In genomic region chr4:155602351-155603140, GRCh38 we compare ENCODE assay signal across 27 cellular contexts.
DNase-seq lines count a peak whose midpoint lies in the region; ATAC-seq, FAIRE-seq and TF ChIP-seq lines count a peak whose summit lies in the region.
"Had no signal": no experiment of that assay in that cellular context is flagged by ENCODE, and none has a peak within 500 bp of the region (broad histone marks: within the 10 kb centered on the region; RNA-seq: fewer than 3 reads in every experiment).

No MANE protein-coding gene starts in this region.

- H2AFZ ChIP-seq in GM12878 (ENCODE audit: control insufficient read depth, low read depth, low read length) (no peak overlapping the region), keratinocyte (ENCODE audit: control insufficient read depth, low read length) (peak overlapping the region; percentile 8)

- H3K27ac Mint-ChIP-seq in type B pancreatic cell = peak overlapping the region; percentile 5
- H3K27ac Mint-ChIP-seq: activated CD4-positive, alpha-beta T cell treated with anti-CD3 and anti-CD28 coated beads, Interleukin-2, amount 10 ng/mL, durations not matched to agents 24 days and 14 days; activated naive CD8-positive, alpha-beta T cell treated with anti-CD3 and anti-CD28 coated beads, Interleukin-2, amount 10 ng/mL, durations not matched to agents 7 days and 5 days; dendritic cell treated with granulocyte-macrophage colony-stimulating factor and Interleukin-4, amounts not matched to agents 40 ng/mL and 50 ng/mL, for 4 days; naive thymus-derived CD8-positive, alpha-beta T cell; stimulated activated naive CD8-positive, alpha-beta T cell treated with anti-CD3 and anti-CD28 coated beads, Interleukin-15, amount 100 ng/mL, for 72 hours had no signal

- H3K4me1 ChIP-seq in GM12878 (ENCODE audit: control insufficient read depth, insufficient read depth, low read length) (no peaks in the 10 kb centered on the region), keratinocyte (ENCODE audit: control insufficient read depth, extremely low read depth, insufficient read depth, low read length) (peaks cover 18% of the 10 kb centered on the region)
- H3K4me1 ChIP-seq: upper lobe of right lung had no signal

- H3K9me3 Mint-ChIP-seq in type B pancreatic cell = peaks cover 4% of the 10 kb centered on the region
- H3K9me3 Mint-ChIP-seq: activated CD4-positive, alpha-beta T cell treated with anti-CD3 and anti-CD28 coated beads, Interleukin-2, amount 10 ng/mL, durations not matched to agents 24 days and 14 days; activated naive CD8-positive, alpha-beta T cell treated with anti-CD3 and anti-CD28 coated beads, Interleukin-2, amount 10 ng/mL, durations not matched to agents 7 days and 5 days; dendritic cell treated with granulocyte-macrophage colony-stimulating factor and Interleukin-4, amounts not matched to agents 40 ng/mL and 50 ng/mL, for 4 days; naive thymus-derived CD8-positive, alpha-beta T cell; stimulated activated naive CD8-positive, alpha-beta T cell treated with anti-CD3 and anti-CD28 coated beads, Interleukin-15, amount 100 ng/mL, for 72 hours had no signal

- no peak for TF ChIP-seq EP300 in GM12878 (IDR thresholded peaks at IDR 0.05; ENCODE audit: borderline replicate concordance in 1 of 2, control insufficient read depth in 1 of 2, low read depth in 2 of 2, low read length in 2 of 2)

- H3K36me3 ChIP-seq in GM12878 (ENCODE audit: control insufficient read depth in 2 of 2, insufficient read depth in 2 of 2, low read length in 1 of 2) (no peaks in the 10 kb centered on the region), keratinocyte (ENCODE audit: control insufficient read depth in 2 of 2, extremely low read depth in 1 of 2, insufficient read depth in 2 of 2, low read length in 2 of 2) (no peaks in the 10 kb centered on the region)
- H3K36me3 ChIP-seq: BE2C, brain microvascular endothelial cell, upper lobe of right lung had no signal

- no peak for FAIRE-seq in GM12878 (lab: Jason Lieb, UNC)
- FAIRE-seq in keratinocyte (lab: Jason Lieb, UNC) = no peak
- FAIRE-seq: frontal cortex, GM18507, HepG2, kidney, TTC549 had no signal

- POLR2A ChIA-PET in GM12878 (lab: Charles Lee) = no interaction called here

- H3K4me3 Mint-ChIP-seq in type B pancreatic cell = peak overlapping the region; percentile 34
- H3K4me3 Mint-ChIP-seq: activated CD4-positive, alpha-beta T cell treated with anti-CD3 and anti-CD28 coated beads, Interleukin-2, amount 10 ng/mL, durations not matched to agents 24 days and 14 days; activated naive CD8-positive, alpha-beta T cell treated with anti-CD3 and anti-CD28 coated beads, Interleukin-2, amount 10 ng/mL, durations not matched to agents 7 days and 5 days; dendritic cell treated with granulocyte-macrophage colony-stimulating factor and Interleukin-4, amounts not matched to agents 40 ng/mL and 50 ng/mL, for 4 days; naive thymus-derived CD8-positive, alpha-beta T cell; stimulated activated naive CD8-positive, alpha-beta T cell treated with anti-CD3 and anti-CD28 coated beads, Interleukin-15, amount 100 ng/mL, for 72 hours had no signal

- peak in 2 of 3 experiments; percentile 11 to 50 for DNase-seq in NCI-H1417 (lab: John Stamatoyannopoulos, UW)
- DNase-seq in NCI-H1417 treated with DMSO at 0.1 percent for 48 hours (lab: John Stamatoyannopoulos, UW) = no peak
- DNase-seq in GM12878 (ENCODE audit: low read depth, low spot score) = no peak
- no peak for DNase-seq in keratinocyte (ENCODE audit: low read depth, low spot score)
- no peak for DNase-seq in type B pancreatic cell (ENCODE audit: extremely low spot score, unreplicated experiment)
- no peak for DNase-seq in activated CD4-positive, CD25-positive, alpha-beta regulatory T cell treated with anti-CD3 and anti-CD28 coated beads, Interleukin-2, amount 50 U/mL, for 72 hours
- no peak for DNase-seq in KBM-7
- no peak for DNase-seq in activated CD4-positive, CD25-positive, alpha-beta regulatory T cell (lab: John Stamatoyannopoulos, UW)
- DNase-seq: activated CD4-positive, alpha-beta T cell treated with anti-CD3 and anti-CD28 coated beads, Interleukin-2, amount 10 ng/mL, durations not matched to agents 24 days and 14 days; activated naive CD8-positive, alpha-beta T cell treated with anti-CD3 and anti-CD28 coated beads, Interleukin-2, amount 10 ng/mL, durations not matched to agents 7 days and 5 days; BE2C; brain microvascular endothelial cell; hypothalamus; kidney; naive thymus-derived CD8-positive, alpha-beta T cell; NCI-H1694; NCI-H69; stimulated activated CD4-positive, alpha-beta T cell treated with anti-CD3 and anti-CD28 coated beads, Interleukin-2, amount 100 ng/mL, for 48 hours; stimulated activated naive CD8-positive, alpha-beta T cell treated with anti-CD3 and anti-CD28 coated beads, Interleukin-15, amount 100 ng/mL, for 72 hours; upper lobe of right lung had no signal

- no peak overlapping the region for H3K4me3 ChIP-seq in GM12878
- no peak overlapping the region for H3K4me3 ChIP-seq in keratinocyte (ENCODE audit: control insufficient read depth in 2 of 3, extremely low read depth in 1 of 3, insufficient read depth in 2 of 3, low read depth in 1 of 3, low read length in 3 of 3)
- H3K4me3 ChIP-seq: skin epidermis, upper lobe of right lung had no signal

- no TSS peak for BruUV-seq in GM12878 (replicated peaks; lab: Mats Ljungman, UMichigan)

- H3K36me3 Mint-ChIP-seq in type B pancreatic cell = no peaks in the 10 kb centered on the region
- H3K36me3 Mint-ChIP-seq: activated naive CD8-positive, alpha-beta T cell treated with anti-CD3 and anti-CD28 coated beads, Interleukin-2, amount 10 ng/mL, durations not matched to agents 7 days and 5 days; naive thymus-derived CD8-positive, alpha-beta T cell had no signal

- no peaks in the 10 kb centered on the region for H3K9me1 ChIP-seq in keratinocyte (ENCODE audit: control insufficient read depth, extremely low read depth, insufficient read depth, low read length)

- WGBS in GM12878 (ENCODE audit: insufficient coverage, insufficient replicate concordance, low lambda C conversion rate, missing lambda C conversion rate) = 24% methylated on average over 3 of the region's 3 CpGs

- H3K27ac ChIP-seq in GM12878 (ENCODE audit: control insufficient read depth, insufficient read depth) (no peak overlapping the region), keratinocyte (ENCODE audit: control insufficient read depth, insufficient read depth, low read length) (no peak overlapping the region)
- H3K27ac ChIP-seq: 22Rv1, brain microvascular endothelial cell, upper lobe of right lung had no signal

- intact Hi-C loops in GM12878 (cut with micrococcal nuclease; ENCODE audit: unreplicated experiment) = no loop called here

- H3K4me1 Mint-ChIP-seq in type B pancreatic cell (ENCODE audit: unreplicated experiment) = peaks cover 11% of the 10 kb centered on the region
- H3K4me1 Mint-ChIP-seq: naive thymus-derived CD8-positive, alpha-beta T cell; stimulated activated naive CD8-positive, alpha-beta T cell treated with anti-CD3 and anti-CD28 coated beads, Interleukin-15, amount 100 ng/mL, for 72 hours had no signal

- H3K27me3 ChIP-seq in GM12878 (replicated peaks in 1 of 2; ENCODE audit: control insufficient read depth in 2 of 2, insufficient read depth in 2 of 2, low read length in 1 of 2) = no peaks in the 10 kb centered on the region
- no peaks in the 10 kb centered on the region for H3K27me3 ChIP-seq in keratinocyte (ENCODE audit: control insufficient read depth, extremely low read depth, insufficient read depth, low read length)
- H3K27me3 ChIP-seq: BE2C, brain microvascular endothelial cell, upper lobe of right lung had no signal

- H3K79me2 ChIP-seq in GM12878 (ENCODE audit: control insufficient read depth, insufficient read depth, low read length) = no peaks in the 10 kb centered on the region
- H3K79me2 ChIP-seq in keratinocyte (ENCODE audit: control insufficient read depth, insufficient read depth, low read length) = no peaks in the 10 kb centered on the region

- ATAC-seq in GM12878 = peak; percentile 14; the same call in 1 of the 3 replicates
- ATAC-seq: naive thymus-derived CD8-positive, alpha-beta T cell; stimulated activated naive CD8-positive, alpha-beta T cell treated with anti-CD3 and anti-CD28 coated beads, Interleukin-15, amount 100 ng/mL, for 72 hours; upper lobe of right lung had no signal

- no peak for TF ChIP-seq POLR2A in GM12878 (IDR thresholded peaks at IDR 0.05; ENCODE audit: low read depth, low read length)

- CTCF ChIA-PET in GM12878 (lab: Yijun Ruan, JAX) = interaction anchor here (0.6 to 1.4 kb wide), 4 partner anchors 8 to 100 kb away, joined by 3 read pairs; no protein-coding TSS in a partner anchor

- RAD21 ChIA-PET in GM12878 (lab: Charles Lee; ENCODE audit: unreplicated experiment) = interaction anchor here (0.8 to 1.5 kb wide), 3 partner anchors 18 to 65 kb away, joined by 3 to 4 read pairs (median 3); no protein-coding TSS in a partner anchor

- H3K27me3 Mint-ChIP-seq in type B pancreatic cell = no peaks in the 10 kb centered on the region
- H3K27me3 Mint-ChIP-seq: dendritic cell treated with granulocyte-macrophage colony-stimulating factor and Interleukin-4, amounts not matched to agents 40 ng/mL and 50 ng/mL, for 4 days had no signal

- TF ChIP-seq CTCF in GM12878 (IDR thresholded peaks at IDR 0.05 in 2 of 3, conservative IDR thresholded peaks at IDR 0.05 in 1 of 3; ENCODE audit: control insufficient read depth in 2 of 3, extremely low read depth in 1 of 3, insufficient read depth in 1 of 3, low read depth in 3 of 3, low read length in 3 of 3) = no peak
- no peak for TF ChIP-seq CTCF in keratinocyte (optimal IDR thresholded peaks at IDR 0.05 in 1 of 3, IDR thresholded peaks at IDR 0.05 in 1 of 3, conservative IDR thresholded peaks at IDR 0.05 in 1 of 3; ENCODE audit: extremely low read depth in 1 of 3, insufficient read depth in 2 of 3, low read length in 3 of 3)
- no peak for TF ChIP-seq CTCF in type B pancreatic cell (conservative IDR thresholded peaks at IDR 0.05)

- in situ Hi-C loops in GM12878 (cut with MboI) = no loop called here
- in situ Hi-C loops in KBM-7 (cut with MboI; ENCODE audit: low pct_unique_long_range_greater_than_20kb, low sequenced_read_pairs) = no loop called here

- H3K9me3 ChIP-seq in GM12878 (replicated peaks; ENCODE audit: control insufficient read depth, insufficient read depth, low read length) (no peaks in the 10 kb centered on the region), keratinocyte (ENCODE audit: control insufficient read depth, low read depth, low read length) (no peaks in the 10 kb centered on the region)
- H3K9me3 ChIP-seq: BE2C, upper lobe of right lung had no signal

- no peak for TF ChIP-seq RAD21 in GM12878 (IDR thresholded peaks at IDR 0.05; ENCODE audit: insufficient read depth, low read depth, low read length)

- dilution Hi-C loops in keratinocyte (cut with MboI; ENCODE audit: extremely low pct_ligation_motif_present, low sequenced_read_pairs) = no loop called here

- H3K9ac ChIP-seq in GM12878 (ENCODE audit: control insufficient read depth, insufficient read depth, low read length) (no peak overlapping the region), keratinocyte (ENCODE audit: control insufficient read depth, extremely low read depth, insufficient read depth, low read length) (no peak overlapping the region)

- H4K20me1 ChIP-seq in GM12878 (ENCODE audit: control insufficient read depth, insufficient read depth) (no peaks in the 10 kb centered on the region), keratinocyte (ENCODE audit: control insufficient read depth, extremely low read depth, insufficient read depth, low read length) (no peaks in the 10 kb centered on the region)

- H3K4me2 ChIP-seq in GM12878 (ENCODE audit: control insufficient read depth, insufficient read depth) (no peak overlapping the region), keratinocyte (ENCODE audit: control insufficient read depth, extremely low read depth, insufficient read depth, low read depth, low read length) (peak overlapping the region; percentile 16)

- SMC1A ChIA-PET in GM12878 (lab: Charles Lee; ENCODE audit: uncharacterized antibody, unreplicated experiment) = interaction anchor here (1.0 to 1.9 kb wide), 9 partner anchors 8 to 37 kb away, joined by 3 to 7 read pairs (median 5); no protein-coding TSS in a partner anchor

Comparison
In these comparisons a context has a peak if more than half of its experiments do, and no peak if none do; other contexts are left out.
1. DNase-seq: peak in NCI-H1417 (2 of 3); none in NCI-H1417 treated with DMSO at 0.1 percent for 48 hours (single experiment), GM12878 (single experiment), keratinocyte (single experiment), type B pancreatic cell (single experiment), activated CD4-positive, CD25-positive, alpha-beta regulatory T cell treated with anti-CD3 and anti-CD28 coated beads, Interleukin-2, amount 50 U/mL, for 72 hours (single experiment), KBM-7 (single experiment) and activated CD4-positive, CD25-positive, alpha-beta regulatory T cell (0 of 4).